26 cellular contexts compared by ENCODE assay signal in the genomic region with DNA sequence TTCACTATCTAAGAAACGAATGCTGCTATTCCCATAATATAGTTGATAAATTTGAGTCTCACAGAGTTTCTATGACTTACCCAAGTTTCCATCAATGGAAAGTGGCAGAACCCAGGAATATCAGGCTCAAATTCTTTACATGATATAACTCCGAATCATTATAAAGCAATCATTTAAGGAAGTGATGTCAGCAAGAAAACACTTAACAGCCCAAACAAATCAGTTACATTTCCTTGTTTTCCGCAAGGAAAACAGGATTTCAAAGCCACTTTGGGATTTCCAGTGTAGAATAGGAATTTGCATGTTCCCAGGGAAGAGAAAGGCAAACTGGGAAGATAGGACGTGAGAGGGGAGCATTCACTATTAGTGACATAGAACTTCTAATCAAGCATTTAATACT.
"Had no signal": no experiment of that assay in that cellular context is flagged by ENCODE, and none has a peak within 500 bp of the region (broad histone marks: within the 10 kb centered on the region; RNA-seq: fewer than 3 reads in every experiment).

No MANE protein-coding gene starts in this region.

- H3K9me3 ChIP-seq: breast epithelium, heart right ventricle, psoas muscle, right atrium auricular region, stomach, thyroid gland, upper lobe of left lung, vagina had no signal

- H3K27ac ChIP-seq: breast epithelium, foreskin keratinocyte, heart right ventricle, neural progenitor cell, parathyroid adenoma, psoas muscle, right atrium auricular region, stomach, thyroid gland, upper lobe of left lung, vagina had no signal

- DNase-seq: activated CD4-positive, alpha-beta T cell treated with anti-CD3 and anti-CD28 coated beads, Interleukin-2, amount 50 U/mL, for 1 hour; activated CD8-positive, alpha-beta T cell treated with anti-CD3 and anti-CD28 coated beads for 36 hours; activated naive CD8-positive, alpha-beta T cell treated with anti-CD3 and anti-CD28 coated beads, Interleukin-2, amount 50 U/mL, for 24 hours; activated T-cell treated with anti-CD3 and anti-CD28 coated beads, Interleukin-2, amount 50 U/mL, for 48 hours; amygdala; central memory CD4-positive, alpha-beta T cell; effector CD4-positive, alpha-beta T cell; heart right ventricle; left colon; natural killer cell; occipital lobe; psoas muscle; stimulated activated CD4-positive, alpha-beta T cell treated with anti-CD3 and anti-CD28 coated beads, Interleukin-15, amount 100 ng/mL, for 24 hours; stimulated activated CD4-positive, alpha-beta T cell treated with anti-CD3 and anti-CD28 coated beads, Interleukin-2, amount 100 ng/mL, for 24 hours; stimulated activated naive B cell treated with anti-CD40 and anti-IgM and Interleukin-4, amounts not matched to agents 10 μg/mL and 1 μg/mL and 100 μg/mL, for 72 hours; stomach; T-helper 2 cell; thyroid gland; upper lobe of left lung had no signal

- H3K4me3 ChIP-seq: breast epithelium, heart right ventricle, neural progenitor cell, psoas muscle, right atrium auricular region, stomach, thyroid gland, upper lobe of left lung, vagina had no signal

- H3K4me1 ChIP-seq: breast epithelium, foreskin keratinocyte, neural progenitor cell, parathyroid adenoma, psoas muscle, right atrium auricular region, stomach, thyroid gland, upper lobe of left lung, vagina had no signal

- ATAC-seq: activated CD8-positive, alpha-beta T cell treated with anti-CD3 and anti-CD28 coated beads for 36 hours; activated naive CD8-positive, alpha-beta T cell treated with anti-CD3 and anti-CD28 coated beads, Interleukin-2, amount 50 U/mL, for 24 hours; foreskin keratinocyte; heart right ventricle; left colon; natural killer cell; psoas muscle; stimulated activated naive B cell treated with anti-CD40 and anti-IgM and Interleukin-4, amounts not matched to agents 10 μg/mL and 1 μg/mL and 100 μg/mL, for 72 hours; WTC11 had no signal

- H3K36me3 ChIP-seq: breast epithelium, heart right ventricle, neural progenitor cell, right atrium auricular region, stomach, thyroid gland, upper lobe of left lung, vagina had no signal

- H3K27me3 ChIP-seq: breast epithelium, foreskin keratinocyte, heart right ventricle, neural progenitor cell, right atrium auricular region, stomach, thyroid gland, upper lobe of left lung, vagina had no signal
